ENCODE assay signal across 2 cellular contexts in the genomic region with DNA sequence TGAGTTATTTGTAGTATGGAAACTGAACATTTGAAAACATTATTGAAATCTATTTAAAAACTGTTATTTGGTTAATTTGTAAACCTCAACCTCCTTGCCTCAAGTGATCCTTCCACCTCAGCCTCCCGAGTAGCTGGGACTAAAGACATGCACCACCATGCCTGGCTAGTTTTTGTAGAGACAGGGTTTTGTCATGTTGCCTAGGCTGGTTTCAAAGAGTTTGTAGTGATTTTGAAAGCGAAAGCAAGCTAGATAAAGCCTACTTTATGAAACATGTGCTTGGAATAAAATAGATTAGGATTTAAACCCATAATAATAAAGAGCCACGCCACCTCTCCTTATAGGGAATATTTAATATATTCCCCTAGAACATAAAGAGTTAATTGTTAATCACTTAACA.
TF ChIP-seq lines count a peak whose summit lies in the region.

No MANE protein-coding gene starts in this region.

TF ChIP-seq in SK-N-SH, 30 proteins besides CTCF, POLR2A, EP300 and RAD21 (continued from another document):
- no peak for TF ChIP-seq MXI1 (IDR thresholded peaks at IDR 0.05; ENCODE audit: low read depth, low read length)
- TF ChIP-seq REST (IDR thresholded peaks at IDR 0.05; ENCODE audit: low read depth, low read length), result no peak
- TF ChIP-seq PBX3 (IDR thresholded peaks at IDR 0.05), result no peak
- TF ChIP-seq ELF1 (IDR thresholded peaks at IDR 0.05), result no peak
- no peak for TF ChIP-seq SIN3A (IDR thresholded peaks at IDR 0.05; ENCODE audit: borderline replicate concordance, low read depth, low read length)
- no peak for TF ChIP-seq GABPA (IDR thresholded peaks at IDR 0.05; ENCODE audit: low read depth)
- TF ChIP-seq YY1 (IDR thresholded peaks at IDR 0.05; ENCODE audit: low read depth), result no peak
- TF ChIP-seq IRF3 (IDR thresholded peaks at IDR 0.05; ENCODE audit: low read depth, low read length), result no peak

TF ChIP-seq in SK-N-SH treated with all-trans-retinoic acid at 6 μM for 48 hours, 23 proteins besides CTCF, POLR2A, EP300 and RAD21:
- no peak for TF ChIP-seq CSRNP3 (CRISPR knock-in tag; IDR thresholded peaks at IDR 0.05)
- TF ChIP-seq ARNTL (CRISPR knock-in tag; IDR thresholded peaks at IDR 0.05; ENCODE audit: borderline replicate concordance, low read depth), result no peak
- TF ChIP-seq, protein P1, sequence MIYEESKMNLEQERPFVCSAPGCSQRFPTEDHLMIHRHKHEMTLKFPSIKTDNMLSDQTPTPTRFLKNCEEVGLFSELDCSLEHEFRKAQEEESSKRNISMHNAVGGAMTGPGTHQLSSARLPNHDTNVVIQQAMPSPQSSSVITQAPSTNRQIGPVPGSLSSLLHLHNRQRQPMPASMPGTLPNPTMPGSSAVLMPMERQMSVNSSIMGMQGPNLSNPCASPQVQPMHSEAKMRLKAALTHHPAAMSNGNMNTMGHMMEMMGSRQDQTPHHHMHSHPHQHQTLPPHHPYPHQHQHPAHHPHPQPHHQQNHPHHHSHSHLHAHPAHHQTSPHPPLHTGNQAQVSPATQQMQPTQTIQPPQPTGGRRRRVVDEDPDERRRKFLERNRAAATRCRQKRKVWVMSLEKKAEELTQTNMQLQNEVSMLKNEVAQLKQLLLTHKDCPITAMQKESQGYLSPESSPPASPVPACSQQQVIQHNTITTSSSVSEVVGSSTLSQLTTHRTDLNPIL (CRISPR knock-in tag; IDR thresholded peaks at IDR 0.05; ENCODE audit: low read depth), result no peak
- TF ChIP-seq, protein P2, sequence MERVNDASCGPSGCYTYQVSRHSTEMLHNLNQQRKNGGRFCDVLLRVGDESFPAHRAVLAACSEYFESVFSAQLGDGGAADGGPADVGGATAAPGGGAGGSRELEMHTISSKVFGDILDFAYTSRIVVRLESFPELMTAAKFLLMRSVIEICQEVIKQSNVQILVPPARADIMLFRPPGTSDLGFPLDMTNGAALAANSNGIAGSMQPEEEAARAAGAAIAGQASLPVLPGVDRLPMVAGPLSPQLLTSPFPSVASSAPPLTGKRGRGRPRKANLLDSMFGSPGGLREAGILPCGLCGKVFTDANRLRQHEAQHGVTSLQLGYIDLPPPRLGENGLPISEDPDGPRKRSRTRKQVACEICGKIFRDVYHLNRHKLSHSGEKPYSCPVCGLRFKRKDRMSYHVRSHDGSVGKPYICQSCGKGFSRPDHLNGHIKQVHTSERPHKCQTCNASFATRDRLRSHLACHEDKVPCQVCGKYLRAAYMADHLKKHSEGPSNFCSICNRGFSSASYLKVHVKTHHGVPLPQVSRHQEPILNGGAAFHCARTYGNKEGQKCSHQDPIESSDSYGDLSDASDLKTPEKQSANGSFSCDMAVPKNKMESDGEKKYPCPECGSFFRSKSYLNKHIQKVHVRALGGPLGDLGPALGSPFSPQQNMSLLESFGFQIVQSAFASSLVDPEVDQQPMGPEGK (CRISPR knock-in tag; IDR thresholded peaks at IDR 0.05; ENCODE audit: borderline replicate concordance), result no peak
